ENCODE assay signal across 8 cellular contexts in the genomic region with DNA sequence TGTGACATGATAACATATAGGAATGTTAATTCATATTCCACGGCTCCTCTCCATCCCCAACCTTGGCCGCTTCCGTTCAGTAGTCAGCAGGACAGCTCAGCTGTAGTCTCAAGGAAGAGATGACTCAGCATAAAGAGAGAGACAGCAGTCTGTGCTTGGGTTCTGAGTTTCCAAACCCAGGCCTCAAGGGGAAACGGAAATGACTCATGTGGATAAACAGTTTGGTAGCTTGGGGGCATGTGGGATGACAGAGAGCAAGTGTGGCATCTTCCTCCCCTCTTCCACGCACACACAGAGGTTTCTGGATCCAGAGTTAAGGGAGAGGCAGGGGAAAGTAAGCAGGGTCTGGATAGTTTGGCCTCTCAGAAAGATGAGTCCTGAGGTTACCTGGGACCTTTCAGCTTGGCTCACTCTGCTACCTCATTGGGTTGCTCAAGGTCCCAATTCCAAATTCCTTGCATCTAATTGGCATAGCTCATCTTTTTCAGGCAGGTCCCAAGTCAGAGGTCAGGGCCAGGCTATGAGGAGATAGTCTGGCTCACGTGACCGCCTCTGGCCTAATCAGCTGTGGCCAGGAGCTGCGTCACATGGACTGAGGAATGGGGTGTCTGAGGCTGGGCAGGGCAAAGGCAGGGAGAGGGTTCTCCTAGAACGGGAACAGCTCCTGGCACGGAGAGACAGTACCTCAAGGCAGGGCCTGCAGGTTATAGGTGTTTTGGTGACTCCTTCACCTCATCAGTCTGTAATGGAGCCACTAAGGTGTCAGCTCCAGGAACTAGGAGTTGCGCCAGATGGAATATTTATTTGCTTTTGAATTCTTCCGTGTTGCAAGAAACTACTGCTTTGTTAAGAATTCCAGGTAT. TPM values are rescaled to one million over a fixed set of nuclear protein-coding genes. Genes with fewer than 3 reads are reported as not detected.
DNase-seq lines count a peak whose midpoint lies in the region; ATAC-seq and FAIRE-seq lines count a peak whose summit lies in the region.

No MANE protein-coding gene starts in this region.

- H3K27me3 ChIP-seq in small intestine (ENCODE audit: control insufficient read depth in 2 of 2, insufficient read depth in 2 of 2, low read length in 2 of 2) = no peaks in the 10 kb centered on the region

- peak; percentile 93 for DNase-seq in Caki2 (ENCODE audit: low read depth)
- peak; percentile 99 for DNase-seq in NCI-H226
- peak; percentile 26 for DNase-seq in activated T-cell treated with anti-CD3 and anti-CD28 coated beads, Interleukin-2, amount 50 U/mL, for 4 hours
- DNase-seq in foreskin melanocyte = peak; percentile 99
- DNase-seq in small intestine = peak; percentile 22

- H3K36me3 Mint-ChIP-seq in activated T-cell treated with anti-CD3 and anti-CD28 coated beads, Interleukin-2, amount 50 U/mL, for 4 hours (ENCODE audit: insufficient read depth) = no peaks in the 10 kb centered on the region

- H3K4me3 ChIP-seq in small intestine (ENCODE audit: low read depth in 1 of 2, low read length in 2 of 2) = no peak overlapping the region

- H3K27me3 Mint-ChIP-seq in activated T-cell treated with anti-CD3 and anti-CD28 coated beads, Interleukin-2, amount 50 U/mL, for 4 hours (ENCODE audit: low read depth) = no peaks in the 10 kb centered on the region

- H3K27ac ChIP-seq in small intestine (ENCODE audit: low read depth in 1 of 2, low read length in 1 of 2) = peak overlapping the region in 1 of 2 donors; percentile 49

- peak overlapping the region; percentile 22 for H3K4me3 Mint-ChIP-seq in activated T-cell treated with anti-CD3 and anti-CD28 coated beads, Interleukin-2, amount 50 U/mL, for 4 hours

- peaks cover 0 to 2% of the 10 kb centered on the region in 2 donors for H3K4me1 ChIP-seq in small intestine (ENCODE audit: control insufficient read depth in 2 of 2, insufficient read depth in 1 of 2, low read depth in 1 of 2, low read length in 1 of 2)

- H3K36me3 ChIP-seq in small intestine (ENCODE audit: control insufficient read depth in 2 of 2, insufficient read depth in 2 of 2, low read length in 2 of 2) = no peaks in the 10 kb centered on the region

- in situ Hi-C loops in Caki2 (cut with HindIII; ENCODE audit: low pct_unique_long_range_greater_than_20kb, low sequenced_read_pairs) = no loop called here

- H3K9me3 ChIP-seq in small intestine (ENCODE audit: control insufficient read depth, low read depth) = no peaks in the 10 kb centered on the region

- H3K4me1 Mint-ChIP-seq in activated T-cell treated with anti-CD3 and anti-CD28 coated beads, Interleukin-2, amount 50 U/mL, for 4 hours (ENCODE audit: low read depth) = peaks cover 14% of the 10 kb centered on the region

- H3K9me3 Mint-ChIP-seq in activated T-cell treated with anti-CD3 and anti-CD28 coated beads, Interleukin-2, amount 50 U/mL, for 4 hours = peaks cover 8% of the 10 kb centered on the region

- FAIRE-seq in small intestine (lab: Jason Lieb, UNC) = no peak

- ATAC-seq in GM21390 (IDR thresholded peaks at IDR 0.05; ENCODE audit: unreplicated experiment) (peak; percentile 67), GM18873 (IDR thresholded peaks at IDR 0.05; ENCODE audit: low FRiP score, unreplicated experiment) (no peak), HG03045 (IDR thresholded peaks at IDR 0.05; ENCODE audit: unreplicated experiment) (no peak)
- ATAC-seq in activated T-cell treated with anti-CD3 and anti-CD28 coated beads, Interleukin-2, amount 50 U/mL, for 4 hours = peak; percentile 91 to 92

- WGBS in small intestine, 3 donors = 58 to 61% (median 59%) methylated on average over 12 of the region's 12 CpGs

RNA-seq across cellular contexts. Expression of a gene that starts 36.5 kb away (rescaled TPM):
- not detected in 2 replicates for total RNA-seq in Caki2 (2014; rRNA removed; shearing (Covaris generic); ENCODE audit: low replicate concordance)
- not detected for total RNA-seq in activated T-cell treated with anti-CD3 and anti-CD28 coated beads, Interleukin-2, amount 50 U/mL, for 4 hours
- 100 to 1,000 TPM in 2 of 3 donors, 10 to 100 TPM in 1; 89.2 to 264 (median 136) TPM for polyA plus RNA-seq in small intestine

RNA-seq across cellular contexts. Expression of a gene that starts 51.4 kb away (rescaled TPM):
- 150 and 167 TPM in 2 replicates for total RNA-seq in Caki2 (2014; rRNA removed; shearing (Covaris generic); ENCODE audit: low replicate concordance)
- total RNA-seq in activated T-cell treated with anti-CD3 and anti-CD28 coated beads, Interleukin-2, amount 50 U/mL, for 4 hours = 10 to 100 TPM; 44.4 to 51.8 (median 49.5) TPM
- 10 to 100 TPM; 48.1 to 53.0 (median 51.3) TPM for polyA plus RNA-seq in small intestine

Comparison
In these comparisons a context has a peak if more than half of its experiments do, and no peak if none do; other contexts are left out.
1. DNase-seq: peak in every context shown above with its lines; median percentile 99 in NCI-H226; 99 in foreskin melanocyte; 93 in Caki2; 26 in activated T-cell treated with anti-CD3 and anti-CD28 coated beads, Interleukin-2, amount 50 U/mL, for 4 hours; 22 in small intestine.
2. ATAC-seq: peak in GM21390 (single experiment) and activated T-cell treated with anti-CD3 and anti-CD28 coated beads, Interleukin-2, amount 50 U/mL, for 4 hours (2 of 2); none in GM18873 (single experiment) and HG03045 (single experiment).